14 cellular contexts compared by ENCODE assay signal in genomic region chr6:147958683-147959082, GRCh38.
"Had no signal": no experiment of that assay in that cellular context is flagged by ENCODE, and none has a peak within 500 bp of the region (broad histone marks: within the 10 kb centered on the region; RNA-seq: fewer than 3 reads in every experiment).

No MANE protein-coding gene starts in this region.

- H3K4me1 Mint-ChIP-seq: nephron progenitor cell had no signal

- DNase-seq: activated CD4-positive, alpha-beta T cell treated with anti-CD3 and anti-CD28 coated beads, Interleukin-2, amount 50 U/mL, for 4 hours; activated naive CD4-positive, alpha-beta T cell treated with anti-CD3 and anti-CD28 coated beads, Interleukin-2, amount 50 U/mL, for 16 hours; adrenal gland; erythroblast; gastrocnemius medialis; heart left ventricle; left colon; mesenchymal stem cell; nephron progenitor cell; occipital lobe; spleen; T-helper 9 cell had no signal

- H3K36me3 ChIP-seq: adrenal gland, gastrocnemius medialis, heart left ventricle, spleen, thoracic aorta had no signal

- H3K27me3 ChIP-seq: adrenal gland, gastrocnemius medialis, heart left ventricle, spleen had no signal

- H3K4me3 Mint-ChIP-seq: nephron progenitor cell had no signal

- H3K4me1 ChIP-seq: adrenal gland, gastrocnemius medialis, heart left ventricle, spleen had no signal

- H3K27ac ChIP-seq: adrenal gland, gastrocnemius medialis, heart left ventricle, spleen, thoracic aorta had no signal

- H3K4me3 ChIP-seq: adrenal gland, gastrocnemius medialis, heart left ventricle, spleen, thoracic aorta had no signal

- H3K9me3 ChIP-seq: adrenal gland, gastrocnemius medialis, heart left ventricle, spleen, thoracic aorta had no signal

- H3K9me3 Mint-ChIP-seq: activated T-helper 2 cell treated with anti-CD3 and anti-CD28 coated beads, Interferon-gamma antibody, Interleukin-2, Interleukin-4, amounts not matched to agents 10 μg/mL and 5 μg/mL and 100 μg/mL, durations not matched to agents 14 hours and 24 hours and 36 hours had no signal

- H3K27ac Mint-ChIP-seq: activated T-helper 2 cell treated with anti-CD3 and anti-CD28 coated beads, Interferon-gamma antibody, Interleukin-2, Interleukin-4, amounts not matched to agents 10 μg/mL and 5 μg/mL and 100 μg/mL, durations not matched to agents 14 hours and 24 hours and 36 hours; nephron progenitor cell had no signal
